1 cellular context compared by ENCODE assay signal in genomic region chr5:134398609-134399155, GRCh38.
TF ChIP-seq lines count a peak whose summit lies in the region.

No MANE protein-coding gene starts in this region.

TF ChIP-seq in IMR-90, 13 proteins besides CTCF, POLR2A, EP300 and RAD21:
- TF ChIP-seq ELK1 (IDR thresholded peaks at IDR 0.05; ENCODE audit: borderline replicate concordance, low read depth, low read length) = no peak
- no peak for TF ChIP-seq CEBPB (IDR thresholded peaks at IDR 0.05; ENCODE audit: low read depth, low read length)
- TF ChIP-seq FOS (IDR thresholded peaks at IDR 0.05; ENCODE audit: low read depth, low read length) = no peak
- TF ChIP-seq MXI1 (IDR thresholded peaks at IDR 0.05; ENCODE audit: borderline replicate concordance, low read depth, low read length) = no peak
- TF ChIP-seq MAZ (IDR thresholded peaks at IDR 0.05; ENCODE audit: borderline replicate concordance, low read depth, low read length) = no peak
- TF ChIP-seq BHLHE40 (IDR thresholded peaks at IDR 0.05; ENCODE audit: low read depth, low read length) = no peak
- no peak for TF ChIP-seq MAFK (IDR thresholded peaks at IDR 0.05; ENCODE audit: low read depth, low read length)
- TF ChIP-seq CHD1 (IDR thresholded peaks at IDR 0.05; ENCODE audit: low read depth, low read length) = no peak
- TF ChIP-seq RFX5 (IDR thresholded peaks at IDR 0.05; ENCODE audit: low read depth, low read length) = no peak
- TF ChIP-seq NFE2L2 (IDR thresholded peaks at IDR 0.05; ENCODE audit: low read depth, low read length) = no peak
- TF ChIP-seq SMC3 (IDR thresholded peaks at IDR 0.05; ENCODE audit: low read depth, low read length) = no peak
- TF ChIP-seq USF2 (IDR thresholded peaks at IDR 0.05; ENCODE audit: low read depth, low read length) = no peak
- no peak for TF ChIP-seq RCOR1 (IDR thresholded peaks at IDR 0.05; ENCODE audit: insufficient replicate concordance, low read length)
